8 cellular contexts compared by ENCODE assay signal in the genomic region with DNA sequence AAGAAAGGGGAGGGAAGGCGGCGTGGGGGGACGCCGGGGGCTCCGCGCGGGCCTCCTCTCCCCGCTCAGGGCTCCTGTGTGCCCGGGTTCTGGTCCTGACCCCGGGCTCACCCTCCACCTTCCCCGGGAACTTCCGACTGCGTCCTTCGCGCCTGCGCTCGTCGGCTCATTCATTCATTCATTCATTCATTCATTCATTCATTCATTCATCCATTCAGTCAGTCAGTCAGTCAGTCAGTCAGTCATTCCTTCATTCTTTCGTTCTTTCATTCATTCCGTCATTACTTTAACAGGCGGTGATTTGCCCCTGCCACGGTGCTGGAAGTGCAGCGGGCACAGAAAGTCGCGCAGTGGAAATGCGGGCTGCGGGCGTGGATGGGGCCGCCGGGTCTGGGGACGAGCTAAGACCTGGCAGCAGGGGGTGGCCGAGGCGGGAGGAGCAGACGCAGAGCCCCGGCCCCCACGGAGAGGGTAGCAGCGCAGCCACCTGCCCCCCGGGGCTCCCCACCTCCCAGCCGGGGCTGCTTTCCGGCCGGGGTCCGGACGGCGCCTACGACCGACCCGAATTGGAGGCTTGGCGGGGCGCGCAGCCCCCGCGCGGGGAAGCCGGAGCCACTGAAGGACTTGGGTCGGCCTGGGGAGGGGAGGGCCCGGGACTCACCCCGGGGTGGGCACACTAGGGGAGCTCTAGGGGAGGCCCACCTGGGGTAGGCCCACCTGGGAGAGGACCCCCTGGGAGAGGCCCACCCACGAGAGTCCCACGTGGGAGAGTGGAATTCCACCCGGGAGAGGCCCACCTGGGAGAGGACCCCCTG. TPM values are rescaled to one million over a fixed set of nuclear protein-coding genes. Genes with fewer than 3 reads are reported as not detected.
DNase-seq lines count a peak whose midpoint lies in the region; ATAC-seq and TF ChIP-seq lines count a peak whose summit lies in the region.

No MANE protein-coding gene starts in this region.

- CTCF ChIA-PET in PC-9 (lab: Charles Lee): no interaction called here

- H3K9me3 Mint-ChIP-seq in activated T-cell treated with anti-CD3 and anti-CD28 coated beads, Interleukin-2, amount 50 U/mL, for 72 hours: peaks cover 1 to 3% of the 10 kb centered on the region in 2 donors
- no peaks in the 10 kb centered on the region for H3K9me3 Mint-ChIP-seq in effector memory CD8-positive, alpha-beta T cell

- peak overlapping the region; percentile 28 for H3K4me3 ChIP-seq in mucosa of stomach (ENCODE audit: low read length)
- H3K4me3 ChIP-seq in uterus: peak overlapping the region; percentile 13 to 28
- no peak overlapping the region for H3K4me3 ChIP-seq in lower leg skin (ENCODE audit: low read depth, poor library complexity, severe bottlenecking)
- no peak overlapping the region for H3K4me3 ChIP-seq in PC-9

- DNase-seq in activated T-cell treated with anti-CD3 and anti-CD28 coated beads, Interleukin-2, amount 50 U/mL, for 72 hours: no peak
- DNase-seq in activated T-cell treated with anti-CD3 and anti-CD28 coated beads for 4 hours (no peak), uterus (no peak), lower leg skin (ENCODE audit: low spot score in 2 of 2) (no peak), G401 (ENCODE audit: low spot score) (no peak), PC-9 (no peak)
- no peak for DNase-seq in effector memory CD8-positive, alpha-beta T cell

- H3K9me2 ChIP-seq in PC-9 (ENCODE audit: insufficient read depth): no peaks in the 10 kb centered on the region

- no peaks in the 10 kb centered on the region for H4K20me1 ChIP-seq in PC-9 (ENCODE audit: insufficient read depth)

- peak overlapping the region; percentile 39 for H3K9ac ChIP-seq in mucosa of stomach (ENCODE audit: low read length)

- POLR2A ChIA-PET in PC-9 (lab: Charles Lee; ENCODE audit: unreplicated experiment): no interaction called here

- peaks cover 14% of the 10 kb centered on the region for H3K4me1 ChIP-seq in mucosa of stomach (ENCODE audit: control insufficient read depth, insufficient read depth, low read length)
- H3K4me1 ChIP-seq in uterus: no peaks in the 10 kb centered on the region
- H3K4me1 ChIP-seq in PC-9 (replicated peaks; ENCODE audit: insufficient read depth): no peaks in the 10 kb centered on the region

- BruUV-seq in PC-9 (replicated peaks; lab: Mats Ljungman, UMichigan): no TSS peak

- TF ChIP-seq POLR2A in uterus (IDR thresholded peaks at IDR 0.05) (no peak), lower leg skin (IDR thresholded peaks at IDR 0.05) (no peak)

- no peaks in the 10 kb centered on the region for H3K36me3 Mint-ChIP-seq in activated T-cell treated with anti-CD3 and anti-CD28 coated beads, Interleukin-2, amount 50 U/mL, for 72 hours (ENCODE audit: insufficient read depth in 2 of 2)
- no peaks in the 10 kb centered on the region for H3K36me3 Mint-ChIP-seq in effector memory CD8-positive, alpha-beta T cell (ENCODE audit: insufficient read depth)

- no peak for ATAC-seq in activated T-cell treated with anti-CD3 and anti-CD28 coated beads, Interleukin-2, amount 50 U/mL, for 72 hours (replicated peaks in 1 of 2)
- ATAC-seq in effector memory CD8-positive, alpha-beta T cell (replicated peaks): no peak

- no peak overlapping the region for H3K4me2 ChIP-seq in PC-9

- intact Hi-C loops in uterus (cut with DNase I; ENCODE audit: low total_unique reads) (no loop called here), lower leg skin (cut with DNase I; ENCODE audit: low total_unique reads) (no loop called here), PC-9 (cut with micrococcal nuclease; ENCODE audit: unreplicated experiment) (no loop called here)

- in situ Hi-C loops in G401 (cut with HindIII; ENCODE audit: low sequenced_read_pairs): no loop called here

- peak overlapping the region; percentile 66 to 78 for H3K4me3 Mint-ChIP-seq in activated T-cell treated with anti-CD3 and anti-CD28 coated beads, Interleukin-2, amount 50 U/mL, for 72 hours
- H3K4me3 Mint-ChIP-seq in effector memory CD8-positive, alpha-beta T cell: peak overlapping the region; percentile 69 to 71

- no peaks in the 10 kb centered on the region for H3F3A ChIP-seq in PC-9 (ENCODE audit: insufficient read depth, low read depth)

- no peak overlapping the region for H2AFZ ChIP-seq in PC-9

- no peaks in the 10 kb centered on the region for H3K9me3 ChIP-seq in mucosa of stomach (ENCODE audit: control insufficient read depth, low read length)
- H3K9me3 ChIP-seq in uterus: no peaks in the 10 kb centered on the region
- no peaks in the 10 kb centered on the region for H3K9me3 ChIP-seq in PC-9 (ENCODE audit: insufficient read depth, low read depth)

- 10 to 22% methylated on average over 46 to 50 of the region's 60 CpGs for WGBS in lower leg skin, 2 donors

- peaks cover 60% of the 10 kb centered on the region for H3K27me3 Mint-ChIP-seq in activated T-cell treated with anti-CD3 and anti-CD28 coated beads, Interleukin-2, amount 50 U/mL, for 72 hours (ENCODE audit: low read depth)
- H3K27me3 Mint-ChIP-seq in effector memory CD8-positive, alpha-beta T cell: peaks cover 61 to 92% of the 10 kb centered on the region in 2 donors

- H3K27ac ChIP-seq in uterus: no peak overlapping the region
- no peak overlapping the region for H3K27ac ChIP-seq in PC-9

- H3K27me3 ChIP-seq in mucosa of stomach (ENCODE audit: control insufficient read depth, insufficient read depth, low read length): peaks cover 16% of the 10 kb centered on the region
- H3K27me3 ChIP-seq in uterus: no peaks in the 10 kb centered on the region
- H3K27me3 ChIP-seq in PC-9 (ENCODE audit: insufficient read depth, low read depth): peaks cover 25% of the 10 kb centered on the region

- H3K27ac Mint-ChIP-seq in activated T-cell treated with anti-CD3 and anti-CD28 coated beads, Interleukin-2, amount 50 U/mL, for 72 hours: no peak overlapping the region
- no peak overlapping the region for H3K27ac Mint-ChIP-seq in effector memory CD8-positive, alpha-beta T cell

- no peaks in the 10 kb centered on the region for H3K79me2 ChIP-seq in PC-9 (ENCODE audit: low read depth)

- TF ChIP-seq CTCF in uterus (IDR thresholded peaks at IDR 0.05) (no peak), lower leg skin (IDR thresholded peaks at IDR 0.05) (no peak), PC-9 (conservative IDR thresholded peaks at IDR 0.05) (no peak)

- H3K4me1 Mint-ChIP-seq in activated T-cell treated with anti-CD3 and anti-CD28 coated beads, Interleukin-2, amount 50 U/mL, for 72 hours (ENCODE audit: low read depth): peaks cover 6% of the 10 kb centered on the region
- H3K4me1 Mint-ChIP-seq in effector memory CD8-positive, alpha-beta T cell (ENCODE audit: low read depth in 2 of 2): peaks cover 2 to 4% of the 10 kb centered on the region in 2 donors

- no peaks in the 10 kb centered on the region for H3K36me3 ChIP-seq in mucosa of stomach (ENCODE audit: control insufficient read depth, insufficient read depth, low read length)
- no peaks in the 10 kb centered on the region for H3K36me3 ChIP-seq in uterus
- no peaks in the 10 kb centered on the region for H3K36me3 ChIP-seq in PC-9 (ENCODE audit: low read depth)

RNA-seq across cellular contexts. Expression of a gene that starts 0.6 kb away (rescaled TPM):
- under 1 TPM; 0.16 to 0.26 TPM for total RNA-seq in activated T-cell treated with anti-CD3 and anti-CD28 coated beads, Interleukin-2, amount 50 U/mL, for 72 hours
- 1 to 10 TPM in 2 of 4 donors, under 1 TPM in 2; 0.29 to 9.0 (median 2.7) TPM for total RNA-seq in uterus
- total RNA-seq in lower leg skin: under 1 TPM in 2 of 4 donors, not detected in 2; 0.32 to 0.54 TPM
- 6.2 and 11.3 TPM in 2 replicates for total RNA-seq in G401 (2014; rRNA removed; shearing (Covaris generic))
- not detected in 2 replicates for total RNA-seq in PC-9 (2021)

Comparison
In these comparisons a context has a peak if more than half of its experiments do, and no peak if none do; other contexts are left out.
1. H3K4me3 ChIP-seq: peak in mucosa of stomach (single experiment) and uterus (2 of 2); none in lower leg skin (single experiment) and PC-9 (single experiment).